Comparison of ENCODE assay signal across 25 cellular contexts in the genomic region with DNA sequence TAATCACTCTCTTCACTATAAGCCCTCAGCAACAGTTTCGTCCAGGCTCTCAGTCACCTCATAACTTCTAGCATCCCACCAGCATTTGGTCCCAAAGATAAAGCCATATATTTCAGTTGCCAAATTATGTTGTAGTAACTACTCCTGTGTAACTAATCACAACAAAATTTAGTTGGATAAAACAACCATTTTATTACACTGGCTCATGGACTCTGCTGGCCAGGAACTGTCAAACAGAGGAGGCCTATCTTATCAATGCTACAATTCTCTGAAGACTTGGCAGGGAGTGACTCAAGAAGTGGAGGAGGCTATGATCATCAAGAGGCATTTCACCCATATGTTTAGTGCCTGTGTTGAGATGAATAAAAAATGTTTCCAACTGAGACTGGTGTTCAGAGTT.
DNase-seq lines count a peak whose midpoint lies in the region; ATAC-seq and TF ChIP-seq lines count a peak whose summit lies in the region.
"Had no signal": no experiment of that assay in that cellular context is flagged by ENCODE, and none has a peak within 500 bp of the region (broad histone marks: within the 10 kb centered on the region; RNA-seq: fewer than 3 reads in every experiment).

No MANE protein-coding gene starts in this region.

- POLR2A ChIA-PET in IMR-90 (lab: Charles Lee; ENCODE audit: unreplicated experiment): no interaction called here

- peak overlapping the region; percentile 24 for H2BK12ac ChIP-seq in trophoblast cell (ENCODE audit: low read length)

- no peak overlapping the region for H4K8ac ChIP-seq in IMR-90 (ENCODE audit: low read depth in 2 of 2, low read length in 2 of 2)
- H4K8ac ChIP-seq in trophoblast cell (ENCODE audit: low read depth, low read length): no peak overlapping the region
- no peak overlapping the region for H4K8ac ChIP-seq in mesendoderm (ENCODE audit: low read depth, low read length)

- H3K4ac ChIP-seq in IMR-90 (ENCODE audit: low read depth, low read length) (no peak overlapping the region), trophoblast cell (ENCODE audit: low read depth, low read length) (no peak overlapping the region), mesendoderm (ENCODE audit: low read depth, low read length) (no peak overlapping the region)

- no TSS peak for BruUV-seq in IMR-90 (replicated peaks; lab: Mats Ljungman, UMichigan)

- TF ChIP-seq CTCF in IMR-90 (conservative IDR thresholded peaks at IDR 0.05; ENCODE audit: low read depth, low read length) (no peak), fibroblast of pulmonary artery (IDR thresholded peaks at IDR 0.05; ENCODE audit: low read length, missing control alignments) (no peak)

- H3K14ac ChIP-seq in IMR-90 (replicated peaks; ENCODE audit: low read depth, low read length) (no peak overlapping the region), trophoblast cell (ENCODE audit: low read length) (no peak overlapping the region)

- H3K79me1 ChIP-seq in IMR-90 (ENCODE audit: low read depth in 1 of 2, low read length in 2 of 2): no peaks in the 10 kb centered on the region
- H3K79me1 ChIP-seq in trophoblast cell (ENCODE audit: low read length): no peaks in the 10 kb centered on the region
- no peaks in the 10 kb centered on the region for H3K79me1 ChIP-seq in mesendoderm (ENCODE audit: low read length)

- H3K9ac ChIP-seq in IMR-90 (ENCODE audit: low read depth, low read length) (no peak overlapping the region), trophoblast cell (ENCODE audit: low read length) (no peak overlapping the region), mesendoderm (ENCODE audit: low read length) (no peak overlapping the region)
- H3K9ac ChIP-seq: GM23248 had no signal

- H4K5ac ChIP-seq in IMR-90 (ENCODE audit: low read depth, low read length) (no peak overlapping the region), mesendoderm (ENCODE audit: low read length) (no peak overlapping the region)

- peak; percentile 2 for DNase-seq in COLO829 (ENCODE audit: low spot score)
- peak; percentile 4 for DNase-seq in IMR-90
- DNase-seq in fibroblast of pulmonary artery (ENCODE audit: low read depth): peak; percentile 75
- DNase-seq in trophoblast cell: no peak
- no peak for DNase-seq in hypothalamus (lab: John Stamatoyannopoulos, UW)
- no peak for DNase-seq in mesendoderm
- DNase-seq: BE2C, DMS79, GM23248, KBM-7, MM.1S, NCI-H1092, NCI-H1436, NCI-H187 treated with DMSO at 0.1 percent for 48 hours, NCI-H2107, NCI-H524, NCI-H774, PC-3, SHP77 treated with DMSO at 0.1 percent for 48 hours, SW 1271 had no signal

- H4K91ac ChIP-seq in IMR-90 (ENCODE audit: insufficient read depth, low read depth, low read length): no peak overlapping the region
- H4K91ac ChIP-seq in trophoblast cell (ENCODE audit: low read depth, low read length): peak overlapping the region; percentile 14

- H4K12ac ChIP-seq in trophoblast cell (ENCODE audit: low read depth, low read length): no peak overlapping the region

- H3K18ac ChIP-seq in IMR-90 (ENCODE audit: low read depth, low read length) (no peak overlapping the region), trophoblast cell (ENCODE audit: low read length) (no peak overlapping the region), mesendoderm (ENCODE audit: low read length) (no peak overlapping the region)

- H2BK15ac ChIP-seq in IMR-90 (ENCODE audit: low read depth, low read length): no peak overlapping the region
- no peak overlapping the region for H2BK15ac ChIP-seq in mesendoderm (replicated peaks; ENCODE audit: low read depth)

- no peak for TF ChIP-seq POLR2A in IMR-90 (IDR thresholded peaks at IDR 0.05; ENCODE audit: low read depth, low read length)

- H3K36me3 ChIP-seq in IMR-90 (ENCODE audit: control insufficient read depth, insufficient read depth, low read length): no peaks in the 10 kb centered on the region
- no peaks in the 10 kb centered on the region for H3K36me3 ChIP-seq in trophoblast cell (ENCODE audit: control insufficient read depth in 1 of 2, insufficient read depth in 2 of 2, low read length in 2 of 2)
- H3K36me3 ChIP-seq in mesendoderm (ENCODE audit: control insufficient read depth, insufficient read depth, low read length): no peaks in the 10 kb centered on the region
- H3K36me3 ChIP-seq: BE2C, HAP-1 had no signal

- intact Hi-C loops in IMR-90 (cut with micrococcal nuclease): no loop called here

- ATAC-seq in IMR-90 (ENCODE audit: low read depth) (no peak), GM21619 (IDR thresholded peaks at IDR 0.05; ENCODE audit: unreplicated experiment) (no peak)
- ATAC-seq: HepG2, PC-3 had no signal

- H3K9me3 ChIP-seq in IMR-90 (ENCODE audit: control insufficient read depth, insufficient read depth, low read length) (no peaks in the 10 kb centered on the region), trophoblast cell (ENCODE audit: insufficient read depth, low read depth, low read length) (no peaks in the 10 kb centered on the region)
- H3K9me3 ChIP-seq: BE2C, HAP-1 had no signal

- no peaks in the 10 kb centered on the region for H4K20me1 ChIP-seq in IMR-90 (ENCODE audit: insufficient read depth, low read length)

- TF ChIP-seq RAD21 in IMR-90 (IDR thresholded peaks at IDR 0.05; ENCODE audit: low read length): no peak

- in situ Hi-C loops in IMR-90 (cut with MboI; ENCODE audit: low sequenced_read_pairs): no loop called here

- H2BK5ac ChIP-seq in IMR-90 (ENCODE audit: low read depth, low read length, poor library complexity, severe bottlenecking) (no peak overlapping the region), trophoblast cell (ENCODE audit: low read depth, low read length, poor library complexity) (no peak overlapping the region), mesendoderm (ENCODE audit: low read length) (no peak overlapping the region)

- H3K9me1 ChIP-seq in IMR-90 (ENCODE audit: insufficient read depth, low read length): no peaks in the 10 kb centered on the region

- CTCF ChIA-PET in IMR-90 (lab: Yijun Ruan, JAX): no interaction called here

- H3K4me1 ChIP-seq in IMR-90 (ENCODE audit: control insufficient read depth, insufficient read depth, low read length) (no peaks in the 10 kb centered on the region), trophoblast cell (ENCODE audit: control insufficient read depth in 1 of 2, insufficient read depth in 2 of 2, low read length in 2 of 2) (no peaks in the 10 kb centered on the region), mesendoderm (ENCODE audit: control insufficient read depth, low read depth, low read length) (no peaks in the 10 kb centered on the region)
- H3K4me1 ChIP-seq: BE2C, HAP-1 had no signal

- no peak overlapping the region for H2BK120ac ChIP-seq in IMR-90 (ENCODE audit: low read depth, low read length)
- peak overlapping the region; percentile 33 for H2BK120ac ChIP-seq in trophoblast cell (ENCODE audit: insufficient read depth, low read length, poor library complexity)
- no peak overlapping the region for H2BK120ac ChIP-seq in mesendoderm (ENCODE audit: low read depth, low read length)

- no peaks in the 10 kb centered on the region for H3K27me3 ChIP-seq in IMR-90 (ENCODE audit: control insufficient read depth, insufficient read depth, low read length)
- H3K27me3 ChIP-seq in trophoblast cell (ENCODE audit: insufficient read depth, low read length): no peaks in the 10 kb centered on the region
- H3K27me3 ChIP-seq in mesendoderm (ENCODE audit: insufficient read depth, low read length, poor library complexity): no peaks in the 10 kb centered on the region
- H3K27me3 ChIP-seq: BE2C had no signal

- dilution Hi-C loops in IMR-90 (cut with HindIII; ENCODE audit: low sequenced_read_pairs, unreplicated experiment): no loop called here

- H3K27ac ChIP-seq in IMR-90 (ENCODE audit: insufficient read depth, low read length) (no peak overlapping the region), trophoblast cell (ENCODE audit: low read depth, low read length) (no peak overlapping the region), mesendoderm (ENCODE audit: low read depth, low read length) (no peak overlapping the region)
- H3K27ac ChIP-seq: GM23248, HL-60, SK-N-MC had no signal

- H2AK5ac ChIP-seq in IMR-90 (ENCODE audit: low read depth, low read length): no peak overlapping the region
- H2AK5ac ChIP-seq in trophoblast cell (ENCODE audit: low read length): no peak overlapping the region
- H2AK5ac ChIP-seq in mesendoderm (ENCODE audit: low read length): no peak overlapping the region

- H3K79me2 ChIP-seq in trophoblast cell (ENCODE audit: control insufficient read depth, insufficient read depth, low read length, poor library complexity): no peaks in the 10 kb centered on the region
- no peaks in the 10 kb centered on the region for H3K79me2 ChIP-seq in mesendoderm (ENCODE audit: control insufficient read depth, insufficient read depth, low read length)

- no peak overlapping the region for H2BK20ac ChIP-seq in IMR-90 (ENCODE audit: low read depth, low read length)

- H2AFZ ChIP-seq in IMR-90 (replicated peaks; ENCODE audit: low read length, poor library complexity): no peak overlapping the region
- no peak overlapping the region for H2AFZ ChIP-seq in trophoblast cell (ENCODE audit: insufficient read depth, low read length, poor library complexity)
- H2AFZ ChIP-seq: GM23248 had no signal

- H3K4me2 ChIP-seq in IMR-90 (ENCODE audit: low read depth, low read length) (no peak overlapping the region), trophoblast cell (ENCODE audit: low read length) (no peak overlapping the region), mesendoderm (ENCODE audit: low read length) (no peak overlapping the region)

- WGBS in IMR-90 (ENCODE audit: extremely low coverage in 2 of 2, insufficient read length in 1 of 2), 2 experiments: no CpG with 5 or more reads among the region's 1 CpG
- no CpG with 5 or more reads among the region's 1 CpG for WGBS in trophoblast cell (ENCODE audit: extremely low coverage, insufficient coverage, insufficient read length)
- WGBS in mesendoderm (ENCODE audit: extremely low coverage, insufficient coverage, low lambda C conversion rate): no CpG with 5 or more reads among the region's 1 CpG

- H3K4me3 ChIP-seq in IMR-90 (ENCODE audit: insufficient read depth, low read depth, low read length): no peak overlapping the region
- no peak overlapping the region for H3K4me3 ChIP-seq in fibroblast of pulmonary artery (replicated peaks; ENCODE audit: low read depth, low read length)
- H3K4me3 ChIP-seq in trophoblast cell (ENCODE audit: low read depth, low read length): no peak overlapping the region
- H3K4me3 ChIP-seq in mesendoderm (ENCODE audit: low read length): no peak overlapping the region
- H3K4me3 ChIP-seq: GM23248, HAP-1, SK-N-MC had no signal

- H3K23ac ChIP-seq in IMR-90 (ENCODE audit: low read depth, low read length) (no peak overlapping the region), trophoblast cell (ENCODE audit: low read length) (no peak overlapping the region), mesendoderm (ENCODE audit: low read length) (no peak overlapping the region)

- no peak overlapping the region for H2AK9ac ChIP-seq in IMR-90 (replicated peaks; ENCODE audit: low read depth, low read length, poor library complexity)

- H3K56ac ChIP-seq in IMR-90 (ENCODE audit: extremely low read depth, insufficient read depth, low read length) (no peak overlapping the region), mesendoderm (ENCODE audit: low read length) (no peak overlapping the region)

TF ChIP-seq in IMR-90, 13 proteins besides CTCF, POLR2A, EP300 and RAD21 (continues in another document):
- no peak for TF ChIP-seq MXI1 (IDR thresholded peaks at IDR 0.05; ENCODE audit: borderline replicate concordance, low read depth, low read length)
- no peak for TF ChIP-seq CEBPB (IDR thresholded peaks at IDR 0.05; ENCODE audit: low read depth, low read length)
- TF ChIP-seq FOS (IDR thresholded peaks at IDR 0.05; ENCODE audit: low read depth, low read length): no peak

Comparison
In these comparisons a context has a peak if more than half of its experiments do, and no peak if none do; other contexts are left out.
1. DNase-seq: peak in COLO829 (single experiment), IMR-90 (single experiment) and fibroblast of pulmonary artery (single experiment); none in trophoblast cell (0 of 2), hypothalamus (0 of 51) and mesendoderm (single experiment).